ENCODE assay signal across 16 cellular contexts in the genomic region with DNA sequence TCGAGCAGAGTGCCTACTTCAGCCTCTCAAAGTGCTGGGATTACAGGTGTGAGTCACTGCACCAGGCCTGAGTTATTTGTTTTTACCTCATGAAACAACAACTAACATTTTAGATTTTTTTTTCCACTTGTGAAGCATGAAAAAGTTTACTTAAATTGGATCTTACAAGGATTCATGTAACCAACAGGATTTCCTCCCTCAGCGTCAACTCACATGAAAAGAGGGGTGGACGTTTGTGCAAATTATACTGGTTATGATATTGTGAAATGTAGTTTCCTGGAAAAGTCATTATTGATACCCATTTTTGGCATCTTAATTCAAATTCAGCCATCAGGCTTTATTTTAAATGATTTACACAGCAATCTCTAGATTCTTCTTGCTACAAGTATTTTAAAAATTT. TPM values are rescaled to one million over a fixed set of nuclear protein-coding genes. Genes with fewer than 3 reads are reported as not detected.
DNase-seq lines count a peak whose midpoint lies in the region; ATAC-seq and TF ChIP-seq lines count a peak whose summit lies in the region.
"Had no signal": no experiment of that assay in that cellular context is flagged by ENCODE, and none has a peak within 500 bp of the region (broad histone marks: within the 10 kb centered on the region; RNA-seq: fewer than 3 reads in every experiment).

No MANE protein-coding gene starts in this region.

- no peak for TF ChIP-seq POLR2A in tibial nerve (IDR thresholded peaks at IDR 0.05)

- H3F3A ChIP-seq in OCI-LY1 (ENCODE audit: insufficient read depth, low read length): no peaks in the 10 kb centered on the region

- H3K36me3 ChIP-seq in left ventricle myocardium inferior (no peaks in the 10 kb centered on the region), OCI-LY1 (ENCODE audit: insufficient read depth, low read length) (peaks cover 6% of the 10 kb centered on the region; the same call in 1 of the 2 replicates), left lung (no peaks in the 10 kb centered on the region), tibial nerve (no peaks in the 10 kb centered on the region)

- TF ChIP-seq CTCF in left ventricle myocardium inferior (IDR thresholded peaks at IDR 0.05; ENCODE audit: borderline replicate concordance) (no peak), OCI-LY1 (IDR thresholded peaks at IDR 0.05; ENCODE audit: low read length) (no peak), left lung (IDR thresholded peaks at IDR 0.05) (no peak), tibial nerve (IDR thresholded peaks at IDR 0.05) (no peak)

- H3K9me2 ChIP-seq in OCI-LY1 (ENCODE audit: low read depth, low read length): no peaks in the 10 kb centered on the region

- peaks cover 93% of the 10 kb centered on the region for H3K79me2 ChIP-seq in OCI-LY1 (ENCODE audit: insufficient read depth, low read length)

- intact Hi-C loops in left ventricle myocardium inferior (cut with micrococcal nuclease): no loop called here
- intact Hi-C loops in left ventricle myocardium superior (cut with micrococcal nuclease): no loop called here
- intact Hi-C loops in left lung (cut with DNase I): no loop called here

- WGBS in tibial nerve, 2 donors: 61 to 77% methylated on average over 3 of the region's 3 CpGs

- H3K9me3 ChIP-seq in left ventricle myocardium inferior (replicated peaks) (no peaks in the 10 kb centered on the region), OCI-LY1 (ENCODE audit: low read length) (no peaks in the 10 kb centered on the region), left lung (no peaks in the 10 kb centered on the region), tibial nerve (no peaks in the 10 kb centered on the region)

- H3K4me3 ChIP-seq in left ventricle myocardium inferior (no peak overlapping the region), OCI-LY1 (ENCODE audit: low read depth, low read length, poor library complexity, severe bottlenecking) (no peak overlapping the region), left lung (no peak overlapping the region), tibial nerve (no peak overlapping the region)

- H3K27me3 ChIP-seq in left ventricle myocardium inferior (ENCODE audit: low read depth) (no peaks in the 10 kb centered on the region), OCI-LY1 (ENCODE audit: insufficient read depth, low read length) (no peaks in the 10 kb centered on the region), left lung (no peaks in the 10 kb centered on the region), tibial nerve (no peaks in the 10 kb centered on the region)

- H3K4me2 ChIP-seq in OCI-LY1 (ENCODE audit: low read length): peak overlapping the region; percentile 23; the same call in 1 of the 2 replicates

- no peaks in the 10 kb centered on the region for H4K20me1 ChIP-seq in OCI-LY1 (ENCODE audit: insufficient read depth, low read length)

- H3K4me1 ChIP-seq in left ventricle myocardium inferior: peaks cover 75% of the 10 kb centered on the region
- H3K4me1 ChIP-seq in OCI-LY1 (ENCODE audit: insufficient read depth, low read length, severe bottlenecking): peaks cover 75% of the 10 kb centered on the region
- peaks cover 0 to 67% of the 10 kb centered on the region in 2 donors for H3K4me1 ChIP-seq in left lung
- peaks cover 2 to 41% (median 13%) of the 10 kb centered on the region in 4 donors for H3K4me1 ChIP-seq in tibial nerve

- H3K27ac ChIP-seq in left ventricle myocardium inferior (replicated peaks): peak overlapping the region; percentile 96
- peak overlapping the region; percentile 65 for H3K27ac ChIP-seq in OCI-LY1 (ENCODE audit: low read depth, low read length, poor library complexity, severe bottlenecking)
- H3K27ac ChIP-seq in left lung: peak overlapping the region; percentile 34 to 57
- peak overlapping the region in 1 of 4 donors; percentile 13 for H3K27ac ChIP-seq in tibial nerve
- H3K27ac ChIP-seq: C4-2B, RWPE1, WERI-Rb-1 had no signal

- peak; percentile 15 to 31 for TF ChIP-seq EP300 in tibial nerve (IDR thresholded peaks at IDR 0.05)

- no peak for ATAC-seq in left ventricle myocardium superior
- ATAC-seq in left lung: no peak
- no peak for ATAC-seq in GM19328 (IDR thresholded peaks at IDR 0.05; ENCODE audit: unreplicated experiment)

- DNase-seq in left ventricle myocardium inferior (no peak), left ventricle myocardium superior (no peak), left lung (no peak), tibial nerve (ENCODE audit: low spot score in 2 of 2) (no peak), GM19238 (ENCODE audit: insufficient read length, low spot score) (no peak), SW 1271 (lab: John Stamatoyannopoulos, UW) (no peak)
- DNase-seq: erythroblast; midbrain; NCI-H446; stimulated activated CD4-positive, alpha-beta T cell treated with anti-CD3 and anti-CD28 coated beads, Interleukin-2, amount 100 ng/mL, for 48 hours; stimulated activated naive CD4-positive, alpha-beta T cell treated with Interleukin-2 at 50 U/mL for 16 hours; WERI-Rb-1 had no signal

- peak overlapping the region; percentile 9; the same call in 1 of the 2 replicates for H3K9ac ChIP-seq in OCI-LY1 (ENCODE audit: low read length)

- H2AFZ ChIP-seq in OCI-LY1 (ENCODE audit: low read length): no peak overlapping the region

RNA-seq across cellular contexts. Expression of gene CNST, which starts 6.5 kb away (rescaled TPM):
- total RNA-seq in left ventricle myocardium inferior: 18.9 TPM
- 20.2 TPM for total RNA-seq in left ventricle myocardium superior
- 10 to 100 TPM; 20.3 to 24.0 TPM for total RNA-seq in left lung
- 10 to 100 TPM; 16.5 to 20.3 (median 17.9) TPM for total RNA-seq in tibial nerve

RNA-seq across cellular contexts. Expression of gene TFB2M, which starts 6.7 kb away (rescaled TPM):
- total RNA-seq in left ventricle myocardium inferior (18.3 TPM), left ventricle myocardium superior (17.4 TPM), left lung (1 to 10 TPM; 8.8 to 9.3 TPM), tibial nerve (1 to 10 TPM; 4.2 to 8.8 (median 7.6) TPM)
